Comparison of ENCODE assay signal across 10 cellular contexts in genomic region chr19:39446365-39447084, GRCh38. TPM values are rescaled to one million over a fixed set of nuclear protein-coding genes. Genes with fewer than 3 reads are reported as not detected.
DNase-seq lines count a peak whose midpoint lies in the region; ATAC-seq, FAIRE-seq and TF ChIP-seq lines count a peak whose summit lies in the region.
"Had no signal": no experiment of that assay in that cellular context is flagged by ENCODE, and none has a peak within 500 bp of the region (broad histone marks: within the 10 kb centered on the region; RNA-seq: fewer than 3 reads in every experiment).

No MANE protein-coding gene starts in this region.

- H3K4me1 ChIP-seq in HepG2 (ENCODE audit: insufficient read depth, low read length) (peaks cover 52% of the 10 kb centered on the region), thymus (ENCODE audit: control insufficient read depth, insufficient read depth, low read length) (peaks cover 18% of the 10 kb centered on the region)

- in situ Hi-C loops in HepG2 (cut with HindIII; ENCODE audit: extremely low pct_ligation_motif_present, low pct_unique_long_range_greater_than_20kb): no loop called here

- no peaks in the 10 kb centered on the region for H3K27me3 Mint-ChIP-seq in activated T-cell treated with anti-CD3 and anti-CD28 coated beads, Interleukin-2, amount 50 U/mL, for 24 hours
- no peaks in the 10 kb centered on the region for H3K27me3 Mint-ChIP-seq in activated naive CD8-positive, alpha-beta T cell treated with anti-CD3 and anti-CD28 coated beads, Interleukin-2, amount 50 U/mL, for 24 hours

- H3K27me3 ChIP-seq in HepG2 (ENCODE audit: control insufficient read depth in 1 of 2, insufficient read depth in 2 of 2, low read length in 2 of 2): peaks cover 0 to 3% of the 10 kb centered on the region in 2 experiments; a peak in 2 of 5 replicates
- no peaks in the 10 kb centered on the region for H3K27me3 ChIP-seq in thymus (ENCODE audit: control insufficient read depth, insufficient read depth)

- H3K9me3 ChIP-seq in HepG2 (ENCODE audit: low read length) (no peaks in the 10 kb centered on the region), thymus (ENCODE audit: control insufficient read depth) (no peaks in the 10 kb centered on the region)

- no peak for DNase-seq in activated T-cell treated with anti-CD3 and anti-CD28 coated beads, Interleukin-2, amount 50 U/mL, for 24 hours
- no peak for DNase-seq in activated T-cell treated with anti-CD3 and anti-CD28 coated beads, Interleukin-2, amount 50 U/mL, for 1 hour
- no peak for DNase-seq in activated naive CD8-positive, alpha-beta T cell treated with anti-CD3 and anti-CD28 coated beads, Interleukin-2, amount 50 U/mL, for 24 hours
- DNase-seq in HepG2 (ENCODE audit: low spot score): no peak
- DNase-seq in stimulated activated CD4-positive, alpha-beta T cell treated with anti-CD3 and anti-CD28 coated beads, Interleukin-4, amount 100 ng/mL, for 1 hour: no peak
- DNase-seq in kidney tubule cell (ENCODE audit: low spot score): no peak
- DNase-seq: DMS 273 treated with DMSO at 0.1 percent for 48 hours had no signal

- TF ChIP-seq EP300 in HepG2 (IDR thresholded peaks at IDR 0.05; ENCODE audit: low read depth in 2 of 2, low read length in 2 of 2) (no peak), HepG2 (CRISPR knock-in tag; IDR thresholded peaks at IDR 0.05; ENCODE audit: borderline replicate concordance) (no peak)

- H3K4me3 ChIP-seq in HepG2 (replicated peaks in 1 of 3; ENCODE audit: insufficient read depth in 1 of 3, low read depth in 2 of 3, low read length in 3 of 3) (peak overlapping the region; percentile 81 to 98 (median 94)), thymus (ENCODE audit: low read length) (peak overlapping the region; percentile 79)

- WGBS in HepG2 (ENCODE audit: low lambda C conversion rate): 76% methylated on average over 16 of the region's 16 CpGs
- WGBS in thymus: 92% methylated on average over 16 of the region's 16 CpGs

- FAIRE-seq in HepG2 (lab: Jason Lieb, UNC): no peak
- FAIRE-seq: HTR-8/SVneo had no signal

- peak overlapping the region; percentile 99 for H3K27ac Mint-ChIP-seq in activated T-cell treated with anti-CD3 and anti-CD28 coated beads, Interleukin-2, amount 50 U/mL, for 24 hours
- peak overlapping the region; percentile 99 for H3K27ac Mint-ChIP-seq in activated naive CD8-positive, alpha-beta T cell treated with anti-CD3 and anti-CD28 coated beads, Interleukin-2, amount 50 U/mL, for 24 hours

- intact Hi-C loops in HepG2 (cut with micrococcal nuclease; ENCODE audit: unreplicated experiment): no loop called here

- POLR2A ChIA-PET in HepG2 (lab: Yijun Ruan, JAX): interaction anchor here (1.2 to 2.8 kb wide), 5 partner anchors 11 to 86 kb away, joined by 3 to 25 read pairs (median 8); partner anchors contain the start of genes EID2B and RPS16

- no peak for ATAC-seq in activated naive CD8-positive, alpha-beta T cell treated with anti-CD3 and anti-CD28 coated beads, Interleukin-2, amount 50 U/mL, for 24 hours
- ATAC-seq in HepG2: no peak
- no peak for ATAC-seq in HG02840 (IDR thresholded peaks at IDR 0.05; ENCODE audit: low FRiP score, unreplicated experiment)

- TF ChIP-seq POLR2A in HepG2 (IDR thresholded peaks at IDR 0.05; ENCODE audit: insufficient read depth in 1 of 2, low read depth in 2 of 2, low read length in 2 of 2): no peak

- no TSS peak for BruUV-seq in HepG2 (replicated peaks; lab: Mats Ljungman, UMichigan)

- peak overlapping the region; percentile 93 for H3K9ac ChIP-seq in HepG2 (ENCODE audit: insufficient read depth, low read depth, low read length)

- H2AFZ ChIP-seq in HepG2 (ENCODE audit: low read length): no peak overlapping the region

- H3K4me2 ChIP-seq in HepG2 (ENCODE audit: low read depth, low read length): peak overlapping the region; percentile 85

- peaks cover 49% of the 10 kb centered on the region for H3K4me1 Mint-ChIP-seq in activated T-cell treated with anti-CD3 and anti-CD28 coated beads, Interleukin-2, amount 50 U/mL, for 24 hours (ENCODE audit: low read depth)
- H3K4me1 Mint-ChIP-seq in activated naive CD8-positive, alpha-beta T cell treated with anti-CD3 and anti-CD28 coated beads, Interleukin-2, amount 50 U/mL, for 24 hours: peaks cover 62% of the 10 kb centered on the region

- peak overlapping the region; percentile 100 for H3K4me3 Mint-ChIP-seq in activated T-cell treated with anti-CD3 and anti-CD28 coated beads, Interleukin-2, amount 50 U/mL, for 24 hours
- peak overlapping the region; percentile 99 for H3K4me3 Mint-ChIP-seq in activated naive CD8-positive, alpha-beta T cell treated with anti-CD3 and anti-CD28 coated beads, Interleukin-2, amount 50 U/mL, for 24 hours

- TF ChIP-seq CTCF in HepG2 (CRISPR knock-in tag; IDR thresholded peaks at IDR 0.05): no peak

- H3K36me3 Mint-ChIP-seq in activated T-cell treated with anti-CD3 and anti-CD28 coated beads, Interleukin-2, amount 50 U/mL, for 24 hours (ENCODE audit: low read depth): peaks cover 68% of the 10 kb centered on the region
- peaks cover 49% of the 10 kb centered on the region for H3K36me3 Mint-ChIP-seq in activated naive CD8-positive, alpha-beta T cell treated with anti-CD3 and anti-CD28 coated beads, Interleukin-2, amount 50 U/mL, for 24 hours (ENCODE audit: low read depth)

- peaks cover 3 to 12% of the 10 kb centered on the region in 2 experiments; a peak in 4 of 5 replicates for H3K36me3 ChIP-seq in HepG2 (replicated peaks in 1 of 2; ENCODE audit: control insufficient read depth in 1 of 2, insufficient read depth in 2 of 2, low read length in 2 of 2)
- peaks cover 8% of the 10 kb centered on the region for H3K36me3 ChIP-seq in thymus (ENCODE audit: control insufficient read depth, insufficient read depth)

- H4K20me1 ChIP-seq in HepG2 (ENCODE audit: insufficient read depth, low read length): 0 out of 2 replicates have a peak, but pooled peaks cover 3% of the 10 kb centered on the region

- no peaks in the 10 kb centered on the region for H3K9me3 Mint-ChIP-seq in activated T-cell treated with anti-CD3 and anti-CD28 coated beads, Interleukin-2, amount 50 U/mL, for 24 hours
- H3K9me3 Mint-ChIP-seq in activated naive CD8-positive, alpha-beta T cell treated with anti-CD3 and anti-CD28 coated beads, Interleukin-2, amount 50 U/mL, for 24 hours: no peaks in the 10 kb centered on the region

- no peak for TF ChIP-seq RAD21 in HepG2 (CRISPR knock-in tag; IDR thresholded peaks at IDR 0.05)

- H3K27ac ChIP-seq in HepG2 (ENCODE audit: extremely low read length, insufficient read depth, low read length) (peak overlapping the region; percentile 91), thymus (ENCODE audit: low read depth) (no peak overlapping the region)

- H3K79me2 ChIP-seq in HepG2 (ENCODE audit: insufficient read depth, low read length): peaks cover 65% of the 10 kb centered on the region

- CTCF ChIA-PET in HepG2 (lab: Yijun Ruan, JAX; ENCODE audit: low intra/inter-chr PET ratio, low total read pairs): no interaction called here

RNA-seq across cellular contexts. Expression of gene SUPT5H, which starts 1.1 kb away (rescaled TPM):
- total RNA-seq in HepG2 (2016; rRNA removed; fragmentation: Illumina TruSeq; extraction: Trizol): 34.9 and 48.2 TPM in 2 replicates
- total RNA-seq in HepG2 (2016; cell fraction: cytosol; rRNA removed; fragmentation: Illumina TruSeq; extraction: Trizol; ENCODE audit: low read depth): 10.1 and 10.2 TPM in 2 replicates
- 31.0 and 56.4 TPM in 2 replicates for total RNA-seq in HepG2 (2016; cell fraction: insoluble cytoplasmic fraction; rRNA removed; fragmentation: Illumina TruSeq; extraction: Trizol)
- 24.1 and 24.5 TPM in 2 replicates for total RNA-seq in HepG2 (2016; cell fraction: membrane; rRNA removed; fragmentation: Illumina TruSeq; extraction: Trizol)
- total RNA-seq in HepG2 (2016; cell fraction: nucleus; rRNA removed; fragmentation: Illumina TruSeq; extraction: Trizol): 40.8 and 47.1 TPM in 2 replicates
- polyA plus RNA-seq in HepG2 (2011; rRNA removed) (49.0 and 51.7 TPM in 2 replicates), thymus (203 TPM)
- polyA plus RNA-seq in HepG2 (2011; cell fraction: cytosol; rRNA removed): 25.7 and 31.7 TPM in 2 replicates
- 253 and 283 TPM in 2 replicates for polyA plus RNA-seq in HepG2 (2011; cell fraction: nucleus; rRNA removed)
- polyA plus RNA-seq in HepG2 (2012): 67.2 and 69.5 TPM in 2 replicates
- 6.0 and 6.1 TPM in 2 replicates for polyA plus RNA-seq in HepG2 (2016; cell fraction: cytosol; fragmentation: Illumina TruSeq; extraction: Trizol; ENCODE audit: low read depth)
- polyA plus RNA-seq in HepG2 (2016; cell fraction: insoluble cytoplasmic fraction; fragmentation: Illumina TruSeq; extraction: Trizol; ENCODE audit: low read depth): 36.5 and 56.7 TPM in 2 replicates
- 12.5 and 14.4 TPM in 2 replicates for polyA plus RNA-seq in HepG2 (2016; cell fraction: membrane; fragmentation: Illumina TruSeq; extraction: Trizol; ENCODE audit: low read depth)
- 151 and 174 TPM in 2 replicates for polyA plus RNA-seq in HepG2 (2016; cell fraction: nucleus; fragmentation: Illumina TruSeq; extraction: Trizol; ENCODE audit: insufficient read depth, low read depth)
- polyA minus RNA-seq in HepG2 (2011; rRNA and poly(A)+ RNA removed; ENCODE audit: low replicate concordance): 47.0 and 62.8 TPM in 2 replicates
- polyA minus RNA-seq in HepG2 (2011; cell fraction: cytosol; rRNA and poly(A)+ RNA removed): 24.6 and 28.9 TPM in 2 replicates
- 41.6 and 42.1 TPM in 2 replicates for polyA minus RNA-seq in HepG2 (2011; cell fraction: nucleus; rRNA and poly(A)+ RNA removed)

RNA-seq across cellular contexts. Expression of gene RPS16, which starts 10.8 kb away (rescaled TPM):
- 488 and 790 TPM in 2 replicates for total RNA-seq in HepG2 (2016; rRNA removed; fragmentation: Illumina TruSeq; extraction: Trizol)
- 875 and 1,100 TPM in 2 replicates for total RNA-seq in HepG2 (2016; cell fraction: cytosol; rRNA removed; fragmentation: Illumina TruSeq; extraction: Trizol; ENCODE audit: low read depth)
- 524 and 648 TPM in 2 replicates for total RNA-seq in HepG2 (2016; cell fraction: insoluble cytoplasmic fraction; rRNA removed; fragmentation: Illumina TruSeq; extraction: Trizol)
- 1,389 and 1,434 TPM in 2 replicates for total RNA-seq in HepG2 (2016; cell fraction: membrane; rRNA removed; fragmentation: Illumina TruSeq; extraction: Trizol)
- total RNA-seq in HepG2 (2016; cell fraction: nucleus; rRNA removed; fragmentation: Illumina TruSeq; extraction: Trizol): 216 and 289 TPM in 2 replicates
- polyA plus RNA-seq in HepG2 (2011; rRNA removed) (2,583 and 2,596 TPM in 2 replicates), thymus (3,143 TPM)
- 6,196 and 9,335 TPM in 2 replicates for polyA plus RNA-seq in HepG2 (2011; cell fraction: cytosol; rRNA removed)
- polyA plus RNA-seq in HepG2 (2011; cell fraction: nucleus; rRNA removed): 2,074 and 2,083 TPM in 2 replicates
- polyA plus RNA-seq in HepG2 (2012): 3,042 and 3,601 TPM in 2 replicates
- polyA plus RNA-seq in HepG2 (2016; cell fraction: cytosol; fragmentation: Illumina TruSeq; extraction: Trizol; ENCODE audit: low read depth): 3,994 and 4,562 TPM in 2 replicates
- polyA plus RNA-seq in HepG2 (2016; cell fraction: insoluble cytoplasmic fraction; fragmentation: Illumina TruSeq; extraction: Trizol; ENCODE audit: low read depth): 2,744 and 2,812 TPM in 2 replicates
- polyA plus RNA-seq in HepG2 (2016; cell fraction: membrane; fragmentation: Illumina TruSeq; extraction: Trizol; ENCODE audit: low read depth): 5,655 and 5,989 TPM in 2 replicates
- polyA plus RNA-seq in HepG2 (2016; cell fraction: nucleus; fragmentation: Illumina TruSeq; extraction: Trizol; ENCODE audit: insufficient read depth, low read depth): 1,642 and 1,701 TPM in 2 replicates
- 2,434 and 2,985 TPM in 2 replicates for polyA minus RNA-seq in HepG2 (2011; rRNA and poly(A)+ RNA removed; ENCODE audit: low replicate concordance)
- polyA minus RNA-seq in HepG2 (2011; cell fraction: cytosol; rRNA and poly(A)+ RNA removed): 1,333 and 1,373 TPM in 2 replicates
- 311 and 415 TPM in 2 replicates for polyA minus RNA-seq in HepG2 (2011; cell fraction: nucleus; rRNA and poly(A)+ RNA removed)

RNA-seq across cellular contexts. Expression of gene PLEKHG2, which starts 34.1 kb away (rescaled TPM):
- total RNA-seq in HepG2 (2016; rRNA removed; fragmentation: Illumina TruSeq; extraction: Trizol): 3.6 and 5.2 TPM in 2 replicates
- total RNA-seq in HepG2 (2016; cell fraction: cytosol; rRNA removed; fragmentation: Illumina TruSeq; extraction: Trizol; ENCODE audit: low read depth): 0.51 and 1.9 TPM in 2 replicates
- total RNA-seq in HepG2 (2016; cell fraction: insoluble cytoplasmic fraction; rRNA removed; fragmentation: Illumina TruSeq; extraction: Trizol): 3.1 and 4.0 TPM in 2 replicates
- total RNA-seq in HepG2 (2016; cell fraction: membrane; rRNA removed; fragmentation: Illumina TruSeq; extraction: Trizol): 2.0 and 3.5 TPM in 2 replicates
- total RNA-seq in HepG2 (2016; cell fraction: nucleus; rRNA removed; fragmentation: Illumina TruSeq; extraction: Trizol): 6.8 TPM in 2 replicates
- polyA plus RNA-seq in HepG2 (2011; rRNA removed): 6.8 and 7.8 TPM in 2 replicates
- 1.9 and 2.4 TPM in 2 replicates for polyA plus RNA-seq in HepG2 (2011; cell fraction: cytosol; rRNA removed)
- 30.6 and 32.3 TPM in 2 replicates for polyA plus RNA-seq in HepG2 (2011; cell fraction: nucleus; rRNA removed)
- polyA plus RNA-seq in HepG2 (2012): 5.1 and 11.3 TPM in 2 replicates
- 0.75 and 1.5 TPM in 2 replicates for polyA plus RNA-seq in HepG2 (2016; cell fraction: cytosol; fragmentation: Illumina TruSeq; extraction: Trizol; ENCODE audit: low read depth)
- 2.8 and 5.1 TPM in 2 replicates for polyA plus RNA-seq in HepG2 (2016; cell fraction: insoluble cytoplasmic fraction; fragmentation: Illumina TruSeq; extraction: Trizol; ENCODE audit: low read depth)
- polyA plus RNA-seq in HepG2 (2016; cell fraction: membrane; fragmentation: Illumina TruSeq; extraction: Trizol; ENCODE audit: low read depth): 2.6 and 3.5 TPM in 2 replicates
- 17.4 and 28.3 TPM in 2 replicates for polyA plus RNA-seq in HepG2 (2016; cell fraction: nucleus; fragmentation: Illumina TruSeq; extraction: Trizol; ENCODE audit: insufficient read depth, low read depth)
- polyA minus RNA-seq in HepG2 (2011; rRNA and poly(A)+ RNA removed; ENCODE audit: low replicate concordance): 6.5 and 8.4 TPM in 2 replicates
- polyA minus RNA-seq in HepG2 (2011; cell fraction: cytosol; rRNA and poly(A)+ RNA removed): 6.3 and 8.3 TPM in 2 replicates
- polyA minus RNA-seq in HepG2 (2011; cell fraction: nucleus; rRNA and poly(A)+ RNA removed): 18.9 and 20.1 TPM in 2 replicates
- 30.8 TPM for polyA plus RNA-seq in thymus

RNA-seq across cellular contexts. Expression of gene TIMM50, which starts 34.1 kb away (rescaled TPM):
- 89.1 and 91.1 TPM in 2 replicates for total RNA-seq in HepG2 (2016; rRNA removed; fragmentation: Illumina TruSeq; extraction: Trizol)
- 37.5 and 47.3 TPM in 2 replicates for total RNA-seq in HepG2 (2016; cell fraction: cytosol; rRNA removed; fragmentation: Illumina TruSeq; extraction: Trizol; ENCODE audit: low read depth)
- total RNA-seq in HepG2 (2016; cell fraction: insoluble cytoplasmic fraction; rRNA removed; fragmentation: Illumina TruSeq; extraction: Trizol): 85.4 and 88.5 TPM in 2 replicates
- 43.0 and 47.2 TPM in 2 replicates for total RNA-seq in HepG2 (2016; cell fraction: membrane; rRNA removed; fragmentation: Illumina TruSeq; extraction: Trizol)
- 57.0 and 65.5 TPM in 2 replicates for total RNA-seq in HepG2 (2016; cell fraction: nucleus; rRNA removed; fragmentation: Illumina TruSeq; extraction: Trizol)
- polyA plus RNA-seq in HepG2 (2011; rRNA removed) (90.0 and 92.5 TPM in 2 replicates), thymus (44.0 TPM)
- polyA plus RNA-seq in HepG2 (2011; cell fraction: cytosol; rRNA removed): 85.2 and 108 TPM in 2 replicates
- 135 and 143 TPM in 2 replicates for polyA plus RNA-seq in HepG2 (2011; cell fraction: nucleus; rRNA removed)
- polyA plus RNA-seq in HepG2 (2012): 65.0 and 84.2 TPM in 2 replicates
- polyA plus RNA-seq in HepG2 (2016; cell fraction: cytosol; fragmentation: Illumina TruSeq; extraction: Trizol; ENCODE audit: low read depth): 41.8 and 47.0 TPM in 2 replicates
- polyA plus RNA-seq in HepG2 (2016; cell fraction: insoluble cytoplasmic fraction; fragmentation: Illumina TruSeq; extraction: Trizol; ENCODE audit: low read depth): 88.6 and 92.5 TPM in 2 replicates
- polyA plus RNA-seq in HepG2 (2016; cell fraction: membrane; fragmentation: Illumina TruSeq; extraction: Trizol; ENCODE audit: low read depth): 38.0 and 40.4 TPM in 2 replicates
- 111 and 123 TPM in 2 replicates for polyA plus RNA-seq in HepG2 (2016; cell fraction: nucleus; fragmentation: Illumina TruSeq; extraction: Trizol; ENCODE audit: insufficient read depth, low read depth)
- 121 and 194 TPM in 2 replicates for polyA minus RNA-seq in HepG2 (2011; rRNA and poly(A)+ RNA removed; ENCODE audit: low replicate concordance)
- polyA minus RNA-seq in HepG2 (2011; cell fraction: cytosol; rRNA and poly(A)+ RNA removed): 41.5 and 44.7 TPM in 2 replicates
- polyA minus RNA-seq in HepG2 (2011; cell fraction: nucleus; rRNA and poly(A)+ RNA removed): 42.4 and 52.5 TPM in 2 replicates

RNA-seq across cellular contexts. Expression of gene ZFP36, which starts 39.9 kb away (rescaled TPM):
- total RNA-seq in HepG2 (2016; rRNA removed; fragmentation: Illumina TruSeq; extraction: Trizol): 0.81 and 1.7 TPM in 2 replicates
- total RNA-seq in HepG2 (2016; cell fraction: cytosol; rRNA removed; fragmentation: Illumina TruSeq; extraction: Trizol; ENCODE audit: low read depth): 1.2 and 1.4 TPM in 2 replicates
- total RNA-seq in HepG2 (2016; cell fraction: insoluble cytoplasmic fraction; rRNA removed; fragmentation: Illumina TruSeq; extraction: Trizol): 0.52 and 1.3 TPM in 2 replicates
- total RNA-seq in HepG2 (2016; cell fraction: membrane; rRNA removed; fragmentation: Illumina TruSeq; extraction: Trizol): 1.9 and 2.1 TPM in 2 replicates
- 1.1 and 2.6 TPM in 2 replicates for total RNA-seq in HepG2 (2016; cell fraction: nucleus; rRNA removed; fragmentation: Illumina TruSeq; extraction: Trizol)
- polyA plus RNA-seq in HepG2 (2011; rRNA removed) (1.4 and 2.1 TPM in 2 replicates), thymus (250 TPM)
- 2.1 TPM in 2 replicates for polyA plus RNA-seq in HepG2 (2011; cell fraction: cytosol; rRNA removed)
- 10.8 and 12.7 TPM in 2 replicates for polyA plus RNA-seq in HepG2 (2011; cell fraction: nucleus; rRNA removed)
- polyA plus RNA-seq in HepG2 (2012): 9.4 and 10.6 TPM in 2 replicates
- 1.1 and 1.3 TPM in 2 replicates for polyA plus RNA-seq in HepG2 (2016; cell fraction: cytosol; fragmentation: Illumina TruSeq; extraction: Trizol; ENCODE audit: low read depth)
- polyA plus RNA-seq in HepG2 (2016; cell fraction: insoluble cytoplasmic fraction; fragmentation: Illumina TruSeq; extraction: Trizol; ENCODE audit: low read depth): 2.3 and 4.1 TPM in 2 replicates
- 1.9 and 2.8 TPM in 2 replicates for polyA plus RNA-seq in HepG2 (2016; cell fraction: membrane; fragmentation: Illumina TruSeq; extraction: Trizol; ENCODE audit: low read depth)
- polyA plus RNA-seq in HepG2 (2016; cell fraction: nucleus; fragmentation: Illumina TruSeq; extraction: Trizol; ENCODE audit: insufficient read depth, low read depth): 6.2 and 8.4 TPM in 2 replicates
- 4.1 and 5.5 TPM in 2 replicates for polyA minus RNA-seq in HepG2 (2011; rRNA and poly(A)+ RNA removed; ENCODE audit: low replicate concordance)
- 7.8 and 9.2 TPM in 2 replicates for polyA minus RNA-seq in HepG2 (2011; cell fraction: cytosol; rRNA and poly(A)+ RNA removed)
- 4.1 and 6.0 TPM in 2 replicates for polyA minus RNA-seq in HepG2 (2011; cell fraction: nucleus; rRNA and poly(A)+ RNA removed)
